12 cellular contexts compared by ENCODE assay signal in the genomic region with DNA sequence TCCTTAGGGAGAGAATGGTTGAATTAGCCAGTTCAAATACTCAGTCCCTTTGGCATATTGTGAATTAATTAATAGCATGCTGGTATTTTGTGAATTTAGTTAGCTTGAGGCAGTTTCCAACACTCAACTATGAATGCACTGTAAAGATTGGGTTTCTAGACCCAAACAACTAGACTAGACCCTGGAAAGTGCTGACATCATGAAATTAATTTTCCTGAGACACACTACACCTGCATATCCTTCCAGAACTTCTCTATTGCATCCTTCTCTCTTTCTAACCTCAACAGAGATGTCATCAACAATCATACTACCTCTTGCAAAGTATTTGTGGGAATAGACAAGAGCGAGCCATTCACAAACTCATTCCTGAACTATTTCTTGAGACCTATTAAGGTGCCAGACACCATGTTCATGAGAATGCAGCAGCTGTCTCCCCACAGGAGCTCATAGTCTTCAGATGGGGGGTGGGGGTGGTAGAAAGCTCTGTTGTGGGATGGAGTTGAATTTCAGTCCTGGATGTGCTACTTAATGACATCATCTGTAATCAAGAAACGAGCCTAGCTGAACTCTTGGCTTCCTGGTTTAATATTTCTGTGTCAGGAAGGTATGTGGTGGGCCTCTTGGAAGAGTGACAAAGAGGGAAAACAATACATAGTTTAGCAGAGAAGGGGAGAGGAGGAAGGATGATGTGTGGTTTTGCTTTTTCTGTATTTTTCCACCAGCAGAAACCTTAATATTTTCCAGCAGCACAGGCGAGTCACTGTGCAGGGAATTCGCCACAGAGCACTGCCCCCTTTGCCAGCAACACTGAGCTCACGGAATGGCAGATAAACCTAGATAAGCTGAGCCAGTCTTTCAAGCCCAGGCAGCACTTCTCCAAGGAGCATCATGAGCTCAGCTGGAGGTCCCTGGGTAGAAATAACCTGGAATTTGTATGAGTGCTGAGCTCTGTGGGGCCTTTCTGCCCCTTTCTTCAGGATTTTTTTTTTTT. TPM values are rescaled to one million over a fixed set of nuclear protein-coding genes. Genes with fewer than 3 reads are reported as not detected.
DNase-seq lines count a peak whose midpoint lies in the region; ATAC-seq and TF ChIP-seq lines count a peak whose summit lies in the region.
"Had no signal": no experiment of that assay in that cellular context is flagged by ENCODE, and none has a peak within 500 bp of the region (broad histone marks: within the 10 kb centered on the region; RNA-seq: fewer than 3 reads in every experiment).

No MANE protein-coding gene starts in this region.

- no peak overlapping the region for H3K23ac ChIP-seq in H9 (ENCODE audit: insufficient read length, low read depth, low read length)

- H2BK12ac ChIP-seq in H9 (ENCODE audit: insufficient read length, low read depth, low read length) = no peak overlapping the region

- intact Hi-C loops in A673 (cut with micrococcal nuclease; ENCODE audit: unreplicated experiment) (no loop called here), PC-9 (cut with micrococcal nuclease; ENCODE audit: unreplicated experiment) (no loop called here)

- H4K20me1 ChIP-seq in H9 (ENCODE audit: control insufficient read depth, insufficient read depth, insufficient read length) = no peaks in the 10 kb centered on the region
- no peaks in the 10 kb centered on the region for H4K20me1 ChIP-seq in PC-9 (ENCODE audit: insufficient read depth)

- no peaks in the 10 kb centered on the region for H3F3A ChIP-seq in PC-9 (ENCODE audit: insufficient read depth, low read depth)

- H2BK120ac ChIP-seq in H9 (ENCODE audit: low read depth, low read length, poor library complexity, severe bottlenecking) = no peak overlapping the region

- no peaks in the 10 kb centered on the region for H3K79me1 ChIP-seq in H9 (ENCODE audit: insufficient read depth, low read depth, low read length, poor library complexity, severe bottlenecking)

- CTCF ChIA-PET in A673 (lab: Charles Lee) = interaction anchor here (0.8 kb wide), 1 partner anchor 171 kb away, joined by 15 read pairs; no protein-coding TSS in a partner anchor
- CTCF ChIA-PET in PC-9 (lab: Charles Lee) = no interaction called here

- H3K27me3 Mint-ChIP-seq in H9 (ENCODE audit: low read depth) = no peaks in the 10 kb centered on the region; the same call in 1 of the 2 replicates

- H3K9me3 Mint-ChIP-seq in H9 = peaks cover 19 to 24% of the 10 kb centered on the region in 2 experiments

- no peak overlapping the region for H3T11ph ChIP-seq in H9 (ENCODE audit: low read length)

- TF ChIP-seq CTCF in A673 (conservative IDR thresholded peaks at IDR 0.05; ENCODE audit: low read depth, low read length) (no peak), H9 (conservative IDR thresholded peaks at IDR 0.05) (no peak), PC-9 (conservative IDR thresholded peaks at IDR 0.05) (no peak)

- no CpG with 5 or more reads among the region's 5 CpGs for WGBS in H9 (ENCODE audit: extremely low coverage, insufficient read length, low lambda C conversion rate)

- no peak overlapping the region for H3K4me2 ChIP-seq in H9 (ENCODE audit: insufficient read depth, insufficient read length, low read length)
- H3K4me2 ChIP-seq in PC-9 = no peak overlapping the region

- H3K56ac ChIP-seq in H9 (ENCODE audit: insufficient read length, low read depth, low read length) = no peak overlapping the region

- H4K5ac ChIP-seq in H9 (ENCODE audit: insufficient read length, low read depth, low read length) = no peak overlapping the region

- no peaks in the 10 kb centered on the region for H3K9me2 ChIP-seq in PC-9 (ENCODE audit: insufficient read depth)

- no peak overlapping the region for H4K91ac ChIP-seq in H9 (ENCODE audit: insufficient read length, low read depth, low read length)

- no peak overlapping the region for H2BK15ac ChIP-seq in H9 (ENCODE audit: low read depth, low read length)

- POLR2A ChIA-PET in A673 (lab: Charles Lee; ENCODE audit: low non-redundant PET) (no interaction called here), PC-9 (lab: Charles Lee; ENCODE audit: unreplicated experiment) (interaction anchor here (0.5 kb wide), 1 partner anchor 341 kb away, joined by 3 read pairs; no protein-coding TSS in a partner anchor)

- H3K36me3 ChIP-seq in A673 (ENCODE audit: insufficient read depth, low read length, poor library complexity, severe bottlenecking) (no peaks in the 10 kb centered on the region), PC-9 (ENCODE audit: low read depth) (no peaks in the 10 kb centered on the region)
- H3K36me3 ChIP-seq: HAP-1, lower lobe of right lung had no signal

- H3K4me1 ChIP-seq in A673 (ENCODE audit: insufficient read depth, low read length, poor library complexity, severe bottlenecking) = no peaks in the 10 kb centered on the region
- H3K4me1 ChIP-seq in H9 (ENCODE audit: insufficient read depth, low read length) = peaks cover 3% of the 10 kb centered on the region; the same call in 1 of the 2 replicates
- no peaks in the 10 kb centered on the region for H3K4me1 ChIP-seq in PC-9 (replicated peaks; ENCODE audit: insufficient read depth)
- H3K4me1 ChIP-seq: HAP-1, lower lobe of right lung had no signal

- H3K4me3 Mint-ChIP-seq in H9 = no peak overlapping the region

- no peaks in the 10 kb centered on the region for H3K79me2 ChIP-seq in H9 (ENCODE audit: insufficient read depth, low read length)
- no peaks in the 10 kb centered on the region for H3K79me2 ChIP-seq in PC-9 (ENCODE audit: low read depth)

- no peak overlapping the region for H2BK20ac ChIP-seq in H9 (ENCODE audit: low read depth, low read length, poor library complexity, severe bottlenecking)

- H2AFZ ChIP-seq in H9 (ENCODE audit: low read length) (peak overlapping the region; percentile 27), PC-9 (no peak overlapping the region)

- H3K4ac ChIP-seq in H9 (ENCODE audit: low read depth, low read length) = no peak overlapping the region

- H3K27me3 ChIP-seq in A673 (replicated peaks; ENCODE audit: insufficient read depth, low read depth, low read length, poor library complexity) = no peaks in the 10 kb centered on the region
- no peaks in the 10 kb centered on the region for H3K27me3 ChIP-seq in H9 (ENCODE audit: insufficient read depth, low read length)
- H3K27me3 ChIP-seq in PC-9 (ENCODE audit: insufficient read depth, low read depth) = no peaks in the 10 kb centered on the region

- H3K23me2 ChIP-seq in H9 (ENCODE audit: insufficient read length, low read depth, low read length, poor library complexity, severe bottlenecking) = no peaks in the 10 kb centered on the region

- H3K27ac Mint-ChIP-seq in H9 = peak overlapping the region in 1 of 3 experiments; percentile 37; a peak in 2 of 7 replicates

- H3K9me3 ChIP-seq in A673 (ENCODE audit: low read depth, low read length, poor library complexity, severe bottlenecking) (peaks cover 2% of the 10 kb centered on the region), H9 (ENCODE audit: control insufficient read depth, low read depth, low read length) (no peaks in the 10 kb centered on the region), PC-9 (ENCODE audit: insufficient read depth, low read depth) (no peaks in the 10 kb centered on the region)
- H3K9me3 ChIP-seq: HAP-1 had no signal

- H4K8ac ChIP-seq in H9 (replicated peaks; ENCODE audit: insufficient read length, low read depth, low read length) = no peak overlapping the region

- DNase-seq in A673 (ENCODE audit: low spot score) (peak; percentile 4), H9 (no peak), astrocyte of the hippocampus (ENCODE audit: low read depth, low spot score) (peak; percentile 88), left kidney (ENCODE audit: low read depth, low spot score) (peak; percentile 89), NAMALWA (ENCODE audit: low spot score) (no peak), PC-9 (no peak), germinal center (ENCODE audit: low spot score) (no peak)
- DNase-seq: activated effector memory CD4-positive, alpha-beta T cell treated with anti-CD3 and anti-CD28 coated beads, Interleukin-2, amount 50 U/mL, for 16 hours; lower lobe of right lung had no signal

- peaks cover 4 to 25% (median 5%) of the 10 kb centered on the region in 3 experiments; a peak in 5 of 7 replicates for H3K36me3 Mint-ChIP-seq in H9 (ENCODE audit: insufficient read depth in 1 of 3, low read depth in 3 of 3)

- BruUV-seq in A673 (replicated peaks; lab: Mats Ljungman, UMichigan) (no TSS peak), PC-9 (replicated peaks; lab: Mats Ljungman, UMichigan) (no TSS peak)

- no peak for ATAC-seq in GM19467 (IDR thresholded peaks at IDR 0.05; ENCODE audit: unreplicated experiment)
- ATAC-seq: lower lobe of right lung had no signal

- H3K14ac ChIP-seq in H9 (ENCODE audit: insufficient read depth, low read length) = no peak overlapping the region

- H3K27ac ChIP-seq in A673 (ENCODE audit: low read depth, low read length, poor library complexity, severe bottlenecking) (no peak overlapping the region), H9 (ENCODE audit: insufficient read length, low read depth, low read length) (no peak overlapping the region), PC-9 (no peak overlapping the region)
- H3K27ac ChIP-seq: lower lobe of right lung had no signal

- peaks cover 16 to 19% of the 10 kb centered on the region in 2 experiments for H3K4me1 Mint-ChIP-seq in H9

- no peak overlapping the region for H3K18ac ChIP-seq in H9 (ENCODE audit: insufficient read length, low read depth, low read length)

- no peak overlapping the region for H2AK5ac ChIP-seq in H9 (ENCODE audit: insufficient read length, low read length)

- H3K9ac ChIP-seq in H9 (ENCODE audit: extremely low read depth, insufficient read length, low read length) = no peak overlapping the region

- H3K4me3 ChIP-seq in A673 (ENCODE audit: low read depth, low read length, poor library complexity, severe bottlenecking) (no peak overlapping the region), PC-9 (no peak overlapping the region)
- H3K4me3 ChIP-seq: HAP-1, lower lobe of right lung had no signal

- no peak overlapping the region for H2BK5ac ChIP-seq in H9 (ENCODE audit: insufficient read length, low read length)

RNA-seq across cellular contexts. Expression of gene CYSLTR2, which starts 53.1 kb away (rescaled TPM):
- total RNA-seq in A673 (2021) (not detected in 2 replicates), H9 (2021) (not detected in 2 replicates), PC-9 (2021) (not detected in 2 replicates)
- total RNA-seq: NCI-H460 had no signal

Comparison
In these comparisons a context has a peak if more than half of its experiments do, and no peak if none do; other contexts are left out.
1. DNase-seq: peak in A673 (single experiment), astrocyte of the hippocampus (single experiment) and left kidney (single experiment); none in H9 (single experiment), NAMALWA (single experiment), PC-9 (0 of 2) and germinal center (single experiment).